29 cellular contexts compared by ENCODE assay signal in the genomic region with DNA sequence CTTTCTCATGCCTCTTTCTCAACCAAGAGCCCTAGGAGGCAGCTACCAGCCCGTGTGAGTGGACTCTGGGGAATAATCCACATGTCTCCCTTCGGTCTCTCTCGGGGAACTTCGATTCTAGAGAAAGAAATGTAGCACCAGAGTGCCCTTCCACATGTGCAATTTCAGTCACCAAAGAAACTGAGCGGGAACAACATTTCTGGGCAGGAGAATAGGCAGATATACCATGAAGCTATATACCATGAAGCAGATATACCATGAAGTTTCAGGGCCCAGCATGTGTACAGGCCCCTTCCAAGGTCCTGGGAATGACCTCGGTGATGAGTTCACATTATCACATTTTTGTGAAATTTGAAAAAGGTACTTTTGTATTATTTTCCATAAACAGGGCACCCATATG.
"Had no signal": no experiment of that assay in that cellular context is flagged by ENCODE, and none has a peak within 500 bp of the region (broad histone marks: within the 10 kb centered on the region; RNA-seq: fewer than 3 reads in every experiment).

No MANE protein-coding gene starts in this region.

- H3K4me3 ChIP-seq: colonic mucosa, coronary artery, dorsolateral prefrontal cortex, esophagus muscularis mucosa, esophagus squamous epithelium, gastrocnemius medialis, gastroesophageal sphincter, heart left ventricle, heart right ventricle, hepatocyte had no signal

- DNase-seq: colonic mucosa; cortex of kidney; dermis blood vessel endothelial cell; dorsolateral prefrontal cortex; effector CD4-positive, alpha-beta T cell; effector CD8-positive, alpha-beta T cell; effector memory CD4-positive, alpha-beta T cell; effector memory CD8-positive, alpha-beta T cell; endodermal cell; erythroblast; esophagus squamous epithelium; foreskin fibroblast; foreskin keratinocyte; foreskin melanocyte; gastrocnemius medialis; glutamatergic neuron; head of caudate nucleus; heart left ventricle; heart right ventricle had no signal

- H2AFZ ChIP-seq: hepatocyte had no signal

- H3K4me2 ChIP-seq: hepatocyte had no signal

- H3K27me3 Mint-ChIP-seq: dendritic cell treated with granulocyte-macrophage colony-stimulating factor and Interleukin-4, amounts not matched to agents 40 ng/mL and 50 ng/mL, for 4 days; effector memory CD8-positive, alpha-beta T cell had no signal

- FAIRE-seq: endometrium, endothelial cell of umbilical vein, frontal cortex had no signal

- ATAC-seq: effector memory CD8-positive, alpha-beta T cell; esophagus mucosa; foreskin keratinocyte; gastrocnemius medialis; gastroesophageal sphincter; heart left ventricle; heart right ventricle had no signal

- H3K4me1 ChIP-seq: colonic mucosa, esophagus muscularis mucosa, foreskin keratinocyte, gastrocnemius medialis, gastroesophageal sphincter had no signal

- H3K27ac Mint-ChIP-seq: dendritic cell treated with granulocyte-macrophage colony-stimulating factor and Interleukin-4, amounts not matched to agents 40 ng/mL and 50 ng/mL, for 4 days; effector memory CD8-positive, alpha-beta T cell; endodermal cell had no signal

- H3K9me3 Mint-ChIP-seq: endodermal cell had no signal

- H3K27ac ChIP-seq: colonic mucosa, coronary artery, dorsolateral prefrontal cortex, epithelial cell of prostate, esophagus muscularis mucosa, esophagus squamous epithelium, foreskin keratinocyte, gastrocnemius medialis, gastroesophageal sphincter, heart left ventricle, heart right ventricle, hepatocyte had no signal

- H3K79me2 ChIP-seq: hepatocyte had no signal

- H3K27me3 ChIP-seq: colonic mucosa, dorsolateral prefrontal cortex, esophagus muscularis mucosa, esophagus squamous epithelium, foreskin keratinocyte, gastrocnemius medialis, gastroesophageal sphincter, heart left ventricle, heart right ventricle, hepatocyte had no signal

- H3K9me3 ChIP-seq: colonic mucosa, esophagus muscularis mucosa, esophagus squamous epithelium, gastrocnemius medialis, gastroesophageal sphincter, heart left ventricle, heart right ventricle had no signal

- H3K36me3 ChIP-seq: colonic mucosa, esophagus muscularis mucosa, esophagus squamous epithelium, gastrocnemius medialis, gastroesophageal sphincter, heart left ventricle, heart right ventricle had no signal

- H3K4me3 Mint-ChIP-seq: dendritic cell treated with granulocyte-macrophage colony-stimulating factor and Interleukin-4, amounts not matched to agents 40 ng/mL and 50 ng/mL, for 4 days; effector memory CD8-positive, alpha-beta T cell; endodermal cell had no signal
